Comparison of ENCODE assay signal across 29 cellular contexts in the genomic region with DNA sequence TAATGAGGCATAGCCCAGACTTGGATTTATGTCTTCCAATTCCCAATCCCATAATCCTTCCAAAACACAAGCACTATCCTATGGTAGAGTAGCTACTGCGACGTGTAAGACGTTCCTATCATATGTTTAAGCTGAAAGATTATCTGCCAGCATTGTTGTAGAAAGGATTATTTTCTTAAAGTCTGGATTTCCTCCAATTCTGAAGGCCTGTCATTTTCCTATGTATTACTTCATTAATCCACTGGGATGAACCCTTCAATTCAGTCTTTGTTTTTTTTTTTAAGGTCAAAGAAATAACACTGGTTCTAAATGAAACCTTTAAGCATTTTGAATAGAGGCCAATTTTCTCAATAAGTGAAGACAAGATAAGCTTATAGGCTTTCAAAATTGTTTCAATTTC.
"Had no signal": no experiment of that assay in that cellular context is flagged by ENCODE, and none has a peak within 500 bp of the region (broad histone marks: within the 10 kb centered on the region; RNA-seq: fewer than 3 reads in every experiment).

No MANE protein-coding gene starts in this region.

- H3K27ac Mint-ChIP-seq: activated CD4-positive, alpha-beta memory T cell treated with anti-CD3 and anti-CD28 coated beads for 36 hours; activated CD4-positive, alpha-beta T cell treated with anti-CD3 and anti-CD28 coated beads for 36 hours; activated CD4-positive, alpha-beta T cell treated with anti-CD3 and anti-CD28 coated beads, Interleukin-2, amount 10 ng/mL, durations not matched to agents 24 days and 14 days; activated CD8-positive, alpha-beta memory T cell treated with anti-CD3 and anti-CD28 coated beads, Interleukin-2, amount 10 ng/mL, durations not matched to agents 7 days and 5 days; activated CD8-positive, alpha-beta T cell treated with anti-CD3 and anti-CD28 coated beads, Interleukin-2, amount 10 ng/mL, durations not matched to agents 7 days and 5 days; activated naive CD4-positive, alpha-beta T cell treated with anti-CD3 and anti-CD28 coated beads for 36 hours; activated naive CD4-positive, alpha-beta T cell treated with anti-CD3 and anti-CD28 coated beads, Interleukin-2, amount 50 U/mL, for 24 hours; activated naive CD8-positive, alpha-beta T cell treated with anti-CD3 and anti-CD28 coated beads for 36 hours; activated naive CD8-positive, alpha-beta T cell treated with anti-CD3 and anti-CD28 coated beads, Interleukin-2, amount 50 U/mL, for 24 hours; activated T-helper 1 cell treated with anti-CD3 and anti-CD28 coated beads, Interleukin-12 subunit alpha, Interleukin-12 subunit beta, Interleukin-2, Interleukin-4 antibody, amounts not matched to agents 30 ng/mL and 10 ng/mL and 1 ng/mL, durations not matched to agents 14 hours and 24 hours and 36 hours; activated T-helper 2 cell treated with anti-CD3 and anti-CD28 coated beads, Interferon-gamma antibody, Interleukin-2, Interleukin-4, amounts not matched to agents 10 μg/mL and 5 μg/mL and 100 μg/mL, durations not matched to agents 14 hours and 24 hours and 36 hours had no signal

- ATAC-seq: activated CD4-positive, alpha-beta T cell treated with anti-CD3 and anti-CD28 coated beads for 36 hours; activated CD8-positive, alpha-beta memory T cell treated with anti-CD3 and anti-CD28 coated beads, Interleukin-2, amount 10 ng/mL, durations not matched to agents 7 days and 5 days; activated CD8-positive, alpha-beta T cell treated with anti-CD3 and anti-CD28 coated beads, Interleukin-2, amount 10 ng/mL, durations not matched to agents 7 days and 5 days; activated naive CD8-positive, alpha-beta T cell treated with anti-CD3 and anti-CD28 coated beads, Interleukin-2, amount 50 U/mL, for 24 hours; body of pancreas had no signal

- H3K36me3 ChIP-seq: adrenal gland, colonic mucosa, esophagus muscularis mucosa had no signal

- H3K9me3 ChIP-seq: body of pancreas, colonic mucosa, esophagus muscularis mucosa had no signal

- H3K27me3 ChIP-seq: adrenal gland, body of pancreas, colonic mucosa, esophagus muscularis mucosa had no signal

- DNase-seq: activated CD4-positive, alpha-beta memory T cell treated with anti-CD3 and anti-CD28 coated beads for 36 hours; activated CD4-positive, alpha-beta T cell treated with anti-CD3 and anti-CD28 coated beads for 36 hours; activated CD4-positive, alpha-beta T cell treated with anti-CD3 and anti-CD28 coated beads, Interleukin-2, amount 10 ng/mL, durations not matched to agents 24 days and 14 days; activated CD4-positive, CD25-positive, alpha-beta regulatory T cell; activated CD4-positive, CD25-positive, alpha-beta regulatory T cell treated with anti-CD3 and anti-CD28 coated beads, Interleukin-2, amount 50 U/mL, for 72 hours; activated CD8-positive, alpha-beta memory T cell treated with anti-CD3 and anti-CD28 coated beads, Interleukin-2, amount 10 ng/mL, durations not matched to agents 7 days and 5 days; activated CD8-positive, alpha-beta memory T cell treated with anti-CD3 and anti-CD28 coated beads, Interleukin-2, amount 50 U/mL, for 4 hours; activated CD8-positive, alpha-beta T cell treated with anti-CD3 and anti-CD28 coated beads, Interleukin-2, amount 10 ng/mL, durations not matched to agents 7 days and 5 days; activated effector memory CD4-positive, alpha-beta T cell treated with anti-CD3 and anti-CD28 coated beads, Interleukin-2, amount 50 U/mL, for 16 hours; activated naive CD4-positive, alpha-beta T cell treated with anti-CD3 and anti-CD28 coated beads for 36 hours; activated naive CD8-positive, alpha-beta T cell treated with anti-CD3 and anti-CD28 coated beads for 36 hours; activated naive CD8-positive, alpha-beta T cell treated with anti-CD3 and anti-CD28 coated beads, Interleukin-2, amount 50 U/mL, for 24 hours; activated T-cell treated with anti-CD3 and anti-CD28 coated beads, Interleukin-2, amount 50 U/mL, for 1 hour; activated T-cell treated with anti-CD3 and anti-CD28 coated beads, Interleukin-2, amount 50 U/mL, for 48 hours; adrenal gland; amygdala; aorta; body of pancreas; caudate nucleus; cerebellar nuclear complex; colonic mucosa; effector CD8-positive, alpha-beta T cell; erythroblast; head of caudate nucleus; T-helper 2 cell had no signal

- H3K27me3 Mint-ChIP-seq: activated CD4-positive, alpha-beta memory T cell treated with anti-CD3 and anti-CD28 coated beads for 36 hours; activated CD4-positive, alpha-beta T cell treated with anti-CD3 and anti-CD28 coated beads for 36 hours; activated CD4-positive, alpha-beta T cell treated with anti-CD3 and anti-CD28 coated beads, Interleukin-2, amount 10 ng/mL, durations not matched to agents 24 days and 14 days; activated CD8-positive, alpha-beta memory T cell treated with anti-CD3 and anti-CD28 coated beads, Interleukin-2, amount 10 ng/mL, durations not matched to agents 7 days and 5 days; activated naive CD4-positive, alpha-beta T cell treated with anti-CD3 and anti-CD28 coated beads, Interleukin-2, amount 50 U/mL, for 24 hours; activated naive CD8-positive, alpha-beta T cell treated with anti-CD3 and anti-CD28 coated beads for 36 hours; activated naive CD8-positive, alpha-beta T cell treated with anti-CD3 and anti-CD28 coated beads, Interleukin-2, amount 50 U/mL, for 24 hours had no signal

- H3K4me1 ChIP-seq: adrenal gland, body of pancreas, colonic mucosa had no signal

- H3K9me3 Mint-ChIP-seq: activated naive CD4-positive, alpha-beta T cell treated with anti-CD3 and anti-CD28 coated beads, Interleukin-2, amount 50 U/mL, for 24 hours had no signal

- H3K4me3 ChIP-seq: adrenal gland, body of pancreas, colonic mucosa, esophagus muscularis mucosa had no signal

- H3K4me3 Mint-ChIP-seq: activated CD4-positive, alpha-beta memory T cell treated with anti-CD3 and anti-CD28 coated beads for 36 hours; activated CD4-positive, alpha-beta T cell treated with anti-CD3 and anti-CD28 coated beads for 36 hours; activated CD4-positive, alpha-beta T cell treated with anti-CD3 and anti-CD28 coated beads, Interleukin-2, amount 10 ng/mL, durations not matched to agents 24 days and 14 days; activated CD8-positive, alpha-beta memory T cell treated with anti-CD3 and anti-CD28 coated beads, Interleukin-2, amount 10 ng/mL, durations not matched to agents 7 days and 5 days; activated CD8-positive, alpha-beta T cell treated with anti-CD3 and anti-CD28 coated beads, Interleukin-2, amount 10 ng/mL, durations not matched to agents 7 days and 5 days; activated naive CD4-positive, alpha-beta T cell treated with anti-CD3 and anti-CD28 coated beads for 36 hours; activated naive CD4-positive, alpha-beta T cell treated with anti-CD3 and anti-CD28 coated beads, Interleukin-2, amount 50 U/mL, for 24 hours; activated naive CD8-positive, alpha-beta T cell treated with anti-CD3 and anti-CD28 coated beads for 36 hours; activated naive CD8-positive, alpha-beta T cell treated with anti-CD3 and anti-CD28 coated beads, Interleukin-2, amount 50 U/mL, for 24 hours; activated T-helper 1 cell treated with anti-CD3 and anti-CD28 coated beads, Interleukin-12 subunit alpha, Interleukin-12 subunit beta, Interleukin-2, Interleukin-4 antibody, amounts not matched to agents 30 ng/mL and 10 ng/mL and 1 ng/mL, durations not matched to agents 14 hours and 24 hours and 36 hours had no signal

- H3K27ac ChIP-seq: adrenal gland, body of pancreas, colonic mucosa, esophagus muscularis mucosa had no signal

- H3K4me1 Mint-ChIP-seq: activated CD4-positive, alpha-beta T cell treated with anti-CD3 and anti-CD28 coated beads for 36 hours; activated CD4-positive, alpha-beta T cell treated with anti-CD3 and anti-CD28 coated beads, Interleukin-2, amount 10 ng/mL, durations not matched to agents 24 days and 14 days; activated CD8-positive, alpha-beta memory T cell treated with anti-CD3 and anti-CD28 coated beads, Interleukin-2, amount 10 ng/mL, durations not matched to agents 7 days and 5 days; activated naive CD4-positive, alpha-beta T cell treated with anti-CD3 and anti-CD28 coated beads, Interleukin-2, amount 50 U/mL, for 24 hours; activated naive CD8-positive, alpha-beta T cell treated with anti-CD3 and anti-CD28 coated beads for 36 hours; activated naive CD8-positive, alpha-beta T cell treated with anti-CD3 and anti-CD28 coated beads, Interleukin-2, amount 50 U/mL, for 24 hours had no signal
